In the genomic region with DNA sequence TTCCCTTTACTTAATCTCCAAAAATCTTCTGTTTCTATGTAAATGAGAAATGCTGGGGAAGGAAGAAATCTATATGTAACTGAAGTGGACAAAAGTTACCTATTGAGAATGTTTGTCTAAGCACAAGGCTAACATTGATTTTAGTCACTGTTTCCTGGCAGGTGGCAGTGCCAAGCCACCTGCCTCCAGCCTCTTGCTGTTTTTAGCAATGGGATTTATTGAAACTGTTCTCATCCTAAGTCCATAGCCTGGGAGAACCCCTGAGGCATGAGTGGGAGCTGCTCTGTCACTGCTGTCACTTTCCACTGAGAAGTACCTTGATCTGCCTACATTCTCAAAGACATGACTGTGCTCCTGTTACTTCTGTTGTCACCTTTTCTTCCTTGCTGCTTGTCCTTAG, we compare ENCODE assay signal across 24 cellular contexts. TPM values are rescaled to one million over a fixed set of nuclear protein-coding genes. Genes with fewer than 3 reads are reported as not detected.
A peak's percentile ranks its signal among the peaks of the same experiment; 100 is the strongest.
DNase-seq lines count a peak whose midpoint lies in the region; ATAC-seq and TF ChIP-seq lines count a peak whose summit lies in the region.
"Had no signal": no experiment of that assay in that cellular context is flagged by ENCODE, and none has a peak within 500 bp of the region (broad histone marks: within the 10 kb centered on the region; RNA-seq: fewer than 3 reads in every experiment).

No MANE protein-coding gene starts in this region.

- no peaks in the 10 kb centered on the region for H3K9me2 ChIP-seq in Karpas-422 (replicated peaks; ENCODE audit: insufficient read depth, low read length)

- H2AFZ ChIP-seq in Karpas-422 (ENCODE audit: low read length): no peak overlapping the region

- no peak for TF ChIP-seq CTCF in C4-2B (conservative IDR thresholded peaks at IDR 0.05)
- no peak for TF ChIP-seq CTCF in left lung (IDR thresholded peaks at IDR 0.05)

- H3K9ac ChIP-seq in Karpas-422 (ENCODE audit: low read length): no peak overlapping the region

- H3K4me2 ChIP-seq in Karpas-422 (ENCODE audit: low read depth, low read length, poor library complexity, severe bottlenecking): no peak overlapping the region

- H3K9me3 ChIP-seq in left lung (no peaks in the 10 kb centered on the region), Karpas-422 (ENCODE audit: low read length) (no peaks in the 10 kb centered on the region)
- H3K9me3 ChIP-seq: psoas muscle, SJSA1 had no signal

- DNase-seq in NCI-H1417 treated with DMSO at 0.1 percent for 48 hours (lab: John Stamatoyannopoulos, UW) (peak; percentile 54), NCI-H69 (lab: John Stamatoyannopoulos, UW) (peak; percentile 91), left lung (no peak), Karpas-422 (no peak), UCSD-AML1 (lab: John Stamatoyannopoulos, UW; ENCODE audit: unreplicated experiment) (no peak), ureter (ENCODE audit: low spot score) (no peak), NCI-H2171 (lab: John Stamatoyannopoulos, UW) (no peak)
- DNase-seq: activated CD4-positive, alpha-beta memory T cell treated with anti-CD3 and anti-CD28 coated beads for 36 hours; activated naive CD4-positive, alpha-beta T cell; amniotic stem cell; C1 segment of cervical spinal cord; DMS79; foreskin melanocyte; NCI-H524 treated with DMSO at 0.1 percent for 48 hours; nephron progenitor cell; psoas muscle; stimulated activated CD4-positive, alpha-beta T cell treated with anti-CD3 and anti-CD28 coated beads, Interleukin-4, amount 100 ng/mL, for 24 hours; WERI-Rb-1 had no signal

- peak overlapping the region; percentile 98 for H3K27ac ChIP-seq in C4-2B
- H3K27ac ChIP-seq in left lung: no peak overlapping the region
- H3K27ac ChIP-seq in Karpas-422 (ENCODE audit: low read length): no peak overlapping the region
- H3K27ac ChIP-seq: psoas muscle, SJSA1, WERI-Rb-1 had no signal

- H3K36me3 ChIP-seq in left lung (no peaks in the 10 kb centered on the region), Karpas-422 (ENCODE audit: insufficient read depth, low read length) (no peaks in the 10 kb centered on the region)
- H3K36me3 ChIP-seq: SJSA1, WERI-Rb-1 had no signal

- no peaks in the 10 kb centered on the region for H3K79me2 ChIP-seq in Karpas-422 (ENCODE audit: low read length)

- peak; percentile 80 for ATAC-seq in left lung
- ATAC-seq: psoas muscle had no signal

- no peaks in the 10 kb centered on the region for H4K20me1 ChIP-seq in Karpas-422 (ENCODE audit: insufficient read depth, low read depth, low read length)

- H3K4me3 ChIP-seq in left lung (no peak overlapping the region), Karpas-422 (ENCODE audit: low read length) (no peak overlapping the region)
- H3K4me3 ChIP-seq: psoas muscle, SJSA1 had no signal

- intact Hi-C loops in left lung (cut with DNase I): no loop called here

- H3K4me1 ChIP-seq in left lung: no peaks in the 10 kb centered on the region
- no peaks in the 10 kb centered on the region for H3K4me1 ChIP-seq in Karpas-422 (ENCODE audit: low read length)
- H3K4me1 ChIP-seq: psoas muscle, SJSA1 had no signal

- no peaks in the 10 kb centered on the region for H3K27me3 ChIP-seq in left lung
- no peaks in the 10 kb centered on the region for H3K27me3 ChIP-seq in Karpas-422 (ENCODE audit: low read length)

RNA-seq across cellular contexts. Expression of a gene that starts 14.7 kb away (rescaled TPM):
- total RNA-seq in left lung (under 1 TPM; 0.44 to 0.50 TPM), ureter (1.1 TPM)
- total RNA-seq in Karpas-422 (2014; rRNA removed; shearing (Covaris generic); ENCODE audit: low replicate concordance): not detected in 2 replicates
- total RNA-seq: kidney epithelial cell had no signal

RNA-seq across cellular contexts. Expression of a gene that starts 23.7 kb away (rescaled TPM):
- total RNA-seq in left lung (10 to 100 TPM; 25.9 to 27.3 TPM), ureter (37.7 TPM)
- total RNA-seq in Karpas-422 (2014; rRNA removed; shearing (Covaris generic); ENCODE audit: low replicate concordance): 21.6 and 67.0 TPM in 2 replicates

RNA-seq across cellular contexts. Expression of a gene that starts 49.4 kb away (rescaled TPM):
- not detected for total RNA-seq in left lung
- not detected in 2 replicates for total RNA-seq in Karpas-422 (2014; rRNA removed; shearing (Covaris generic); ENCODE audit: low replicate concordance)
- not detected for total RNA-seq in ureter
- total RNA-seq: activated CD4-positive, alpha-beta memory T cell treated with anti-CD3 and anti-CD28 coated beads for 36 hours; epithelial cell of proximal tubule; kidney epithelial cell; SJSA1; urinary bladder had no signal

RNA-seq across cellular contexts. Expression of a gene that starts 59.0 kb away (rescaled TPM):
- total RNA-seq in left lung (not detected), ureter (not detected)
- total RNA-seq in Karpas-422 (2014; rRNA removed; shearing (Covaris generic); ENCODE audit: low replicate concordance): not detected in 2 replicates
- total RNA-seq: activated CD4-positive, alpha-beta memory T cell treated with anti-CD3 and anti-CD28 coated beads for 36 hours; cardiac septum; epithelial cell of proximal tubule; kidney epithelial cell; psoas muscle; urinary bladder had no signal

Comparison
In these comparisons a context has a peak if more than half of its experiments do, and no peak if none do; other contexts are left out.
1. DNase-seq: peak in NCI-H1417 treated with DMSO at 0.1 percent for 48 hours (single experiment) and NCI-H69 (single experiment); none in left lung (0 of 2), Karpas-422 (single experiment), UCSD-AML1 (single experiment), ureter (single experiment) and NCI-H2171 (single experiment).